In genomic region chr20:10578607-10579006, GRCh38 we compare ENCODE assay signal across 11 cellular contexts.
DNase-seq lines count a peak whose midpoint lies in the region; ATAC-seq and TF ChIP-seq lines count a peak whose summit lies in the region.
"Had no signal": no experiment of that assay in that cellular context is flagged by ENCODE, and none has a peak within 500 bp of the region (broad histone marks: within the 10 kb centered on the region; RNA-seq: fewer than 3 reads in every experiment).

No MANE protein-coding gene starts in this region.

- CTCF ChIA-PET in HCT116 (lab: Charles Lee), result no interaction called here

- no peak for TF ChIP-seq RAD21 in HCT116 (IDR thresholded peaks at IDR 0.05; ENCODE audit: low read depth)

- intact Hi-C loops in HCT116 (cut with micrococcal nuclease), result no loop called here

- H3K4me3 ChIP-seq in DND-41 (ENCODE audit: low read depth in 1 of 2, low read length in 2 of 2), result no peak overlapping the region
- peak overlapping the region in 1 of 2 experiments; percentile 22; a peak in 1 of 4 replicates for H3K4me3 ChIP-seq in HCT116 (replicated peaks in 1 of 2; ENCODE audit: low read depth in 1 of 2, low read length in 2 of 2)
- H3K4me3 ChIP-seq in fibroblast of villous mesenchyme (ENCODE audit: low read depth, low read length), result no peak overlapping the region

- H3K27ac ChIP-seq in DND-41 (ENCODE audit: low read length), result no peak overlapping the region
- H3K27ac ChIP-seq in HCT116 (ENCODE audit: low read depth, low read length), result peak overlapping the region; percentile 47; the same call in 1 of the 2 replicates

- H3K9me2 ChIP-seq in HCT116 (ENCODE audit: insufficient read depth), result no peaks in the 10 kb centered on the region

- H2AFZ ChIP-seq in DND-41 (ENCODE audit: low read depth, low read length), result no peak overlapping the region
- H2AFZ ChIP-seq in HCT116 (ENCODE audit: low read depth, low read length, poor library complexity, severe bottlenecking), result no peak overlapping the region

- H3K9me3 ChIP-seq in DND-41 (ENCODE audit: insufficient read depth, low read length, severe bottlenecking), result no peaks in the 10 kb centered on the region
- no peaks in the 10 kb centered on the region for H3K9me3 ChIP-seq in HCT116 (ENCODE audit: control insufficient read depth in 1 of 2, insufficient read depth in 1 of 2, low read depth in 1 of 2, low read length in 2 of 2)

- no TSS peak for BruUV-seq in HCT116 (replicated peaks; lab: Mats Ljungman, UMichigan)

- H3K9ac ChIP-seq in DND-41 (ENCODE audit: low read depth, low read length), result no peak overlapping the region
- H3K9ac ChIP-seq in HCT116 (ENCODE audit: low read length), result no peak overlapping the region

- H3K36me3 ChIP-seq in DND-41 (ENCODE audit: insufficient read depth, low read length), result no peaks in the 10 kb centered on the region; the same call in 1 of the 2 replicates
- no peaks in the 10 kb centered on the region for H3K36me3 ChIP-seq in HCT116 (ENCODE audit: control insufficient read depth in 1 of 2, insufficient read depth in 2 of 2, low read length in 2 of 2)

- no peaks in the 10 kb centered on the region; the same call in 1 of the 2 replicates for H4K20me1 ChIP-seq in DND-41 (ENCODE audit: insufficient read depth, low read length)
- no peaks in the 10 kb centered on the region for H4K20me1 ChIP-seq in HCT116 (ENCODE audit: insufficient read depth)

- DNase-seq in DND-41 (no peak), HCT116 (ENCODE audit: low read depth, low spot score) (peak; percentile 64), RKO (ENCODE audit: low spot score) (peak; percentile 32), fibroblast of villous mesenchyme (ENCODE audit: low read depth) (peak; percentile 70), ecto neural progenitor cell (ENCODE audit: low spot score) (no peak), RPMI8226 (no peak)
- no peak for DNase-seq in activated CD4-positive, alpha-beta T cell treated with anti-CD3 and anti-CD28 coated beads for 48 hours
- DNase-seq: CD8-positive, alpha-beta memory T cell; midbrain; NCI-H187 treated with DMSO at 0.1 percent for 48 hours had no signal

- ATAC-seq in DND-41 (ENCODE audit: insufficient read depth, low read depth) (peak; percentile 67), HCT116 (peak; percentile 94), GM19395 (IDR thresholded peaks at IDR 0.05; ENCODE audit: unreplicated experiment) (no peak)

- RAD21 ChIA-PET in HCT116 (lab: Charles Lee; ENCODE audit: low non-redundant PET in 1 of 2, low total read pairs in 2 of 2, uncharacterized antibody in 2 of 2, unreplicated experiment in 2 of 2), result no interaction called here

- H3K4me1 ChIP-seq in DND-41 (ENCODE audit: insufficient read depth, low read length) (no peaks in the 10 kb centered on the region), HCT116 (ENCODE audit: control insufficient read depth in 1 of 2, insufficient read depth in 2 of 2, low read length in 2 of 2) (peaks cover 44 to 56% of the 10 kb centered on the region in 2 experiments)

- no peak overlapping the region for H3K4me2 ChIP-seq in DND-41 (ENCODE audit: insufficient read depth, low read length)
- H3K4me2 ChIP-seq in HCT116 (ENCODE audit: low read length), result peak overlapping the region; percentile 60

- no peaks in the 10 kb centered on the region for H3K27me3 ChIP-seq in DND-41 (ENCODE audit: insufficient read depth, low read length, poor library complexity)
- no peaks in the 10 kb centered on the region for H3K27me3 ChIP-seq in HCT116 (ENCODE audit: insufficient read depth, low read length)

- TF ChIP-seq CTCF in DND-41 (IDR thresholded peaks at IDR 0.05; ENCODE audit: borderline replicate concordance, extremely low read depth, low read length, poor library complexity, severe bottlenecking) (no peak), HCT116 (IDR thresholded peaks at IDR 0.05 in 2 of 3, conservative IDR thresholded peaks at IDR 0.05 in 1 of 3; ENCODE audit: borderline replicate concordance in 1 of 3, insufficient read depth in 1 of 3, low read depth in 2 of 3, low read length in 2 of 3) (no peak), fibroblast of villous mesenchyme (IDR thresholded peaks at IDR 0.05; ENCODE audit: insufficient read depth, low read depth, low read length) (no peak)

- POLR2A ChIA-PET in HCT116 (lab: Charles Lee), result no interaction called here

- TF ChIP-seq POLR2A in HCT116 (IDR thresholded peaks at IDR 0.05; ENCODE audit: borderline replicate concordance, extremely low read depth, insufficient read depth, insufficient read length), result no peak

- no peaks in the 10 kb centered on the region for H3K79me2 ChIP-seq in DND-41 (ENCODE audit: insufficient read depth, low read length)
- H3K79me2 ChIP-seq in HCT116 (ENCODE audit: insufficient read depth, low read length), result no peaks in the 10 kb centered on the region

TF ChIP-seq in HCT116, 20 proteins besides CTCF, POLR2A, EP300 and RAD21:
- TF ChIP-seq ZBTB33 (IDR thresholded peaks at IDR 0.05; ENCODE audit: extremely low read depth, insufficient replicate concordance, low read length), result no peak
- TF ChIP-seq CBX3 (IDR thresholded peaks at IDR 0.05; ENCODE audit: low read depth), result 0 out of 2 replicates have a peak, but pooled peaks have one; percentile 60
- TF ChIP-seq MAX (IDR thresholded peaks at IDR 0.05), result no peak
- 0 out of 2 replicates have a peak, but pooled peaks have one; percentile 16 for TF ChIP-seq CEBPB (IDR thresholded peaks at IDR 0.05; ENCODE audit: low read depth)
- no peak for TF ChIP-seq ATF3 (IDR thresholded peaks at IDR 0.05)
- peak; percentile 74 for TF ChIP-seq FOSL1 (IDR thresholded peaks at IDR 0.05; ENCODE audit: low read depth)
- no peak for TF ChIP-seq EGR1 (IDR thresholded peaks at IDR 0.05; ENCODE audit: low read depth)
- TF ChIP-seq SIN3A (IDR thresholded peaks at IDR 0.05; ENCODE audit: low read depth), result no peak
- TF ChIP-seq SP1 (IDR thresholded peaks at IDR 0.05; ENCODE audit: low read depth), result peak; percentile 63
- TF ChIP-seq ZNF274 (IDR thresholded peaks at IDR 0.05; ENCODE audit: low read depth, low read length), result no peak
- TF ChIP-seq, protein P1, sequence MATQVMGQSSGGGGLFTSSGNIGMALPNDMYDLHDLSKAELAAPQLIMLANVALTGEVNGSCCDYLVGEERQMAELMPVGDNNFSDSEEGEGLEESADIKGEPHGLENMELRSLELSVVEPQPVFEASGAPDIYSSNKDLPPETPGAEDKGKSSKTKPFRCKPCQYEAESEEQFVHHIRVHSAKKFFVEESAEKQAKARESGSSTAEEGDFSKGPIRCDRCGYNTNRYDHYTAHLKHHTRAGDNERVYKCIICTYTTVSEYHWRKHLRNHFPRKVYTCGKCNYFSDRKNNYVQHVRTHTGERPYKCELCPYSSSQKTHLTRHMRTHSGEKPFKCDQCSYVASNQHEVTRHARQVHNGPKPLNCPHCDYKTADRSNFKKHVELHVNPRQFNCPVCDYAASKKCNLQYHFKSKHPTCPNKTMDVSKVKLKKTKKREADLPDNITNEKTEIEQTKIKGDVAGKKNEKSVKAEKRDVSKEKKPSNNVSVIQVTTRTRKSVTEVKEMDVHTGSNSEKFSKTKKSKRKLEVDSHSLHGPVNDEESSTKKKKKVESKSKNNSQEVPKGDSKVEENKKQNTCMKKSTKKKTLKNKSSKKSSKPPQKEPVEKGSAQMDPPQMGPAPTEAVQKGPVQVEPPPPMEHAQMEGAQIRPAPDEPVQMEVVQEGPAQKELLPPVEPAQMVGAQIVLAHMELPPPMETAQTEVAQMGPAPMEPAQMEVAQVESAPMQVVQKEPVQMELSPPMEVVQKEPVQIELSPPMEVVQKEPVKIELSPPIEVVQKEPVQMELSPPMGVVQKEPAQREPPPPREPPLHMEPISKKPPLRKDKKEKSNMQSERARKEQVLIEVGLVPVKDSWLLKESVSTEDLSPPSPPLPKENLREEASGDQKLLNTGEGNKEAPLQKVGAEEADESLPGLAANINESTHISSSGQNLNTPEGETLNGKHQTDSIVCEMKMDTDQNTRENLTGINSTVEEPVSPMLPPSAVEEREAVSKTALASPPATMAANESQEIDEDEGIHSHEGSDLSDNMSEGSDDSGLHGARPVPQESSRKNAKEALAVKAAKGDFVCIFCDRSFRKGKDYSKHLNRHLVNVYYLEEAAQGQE (IDR thresholded peaks at IDR 0.05; ENCODE audit: low read depth), result no peak
- TF ChIP-seq YY1 (IDR thresholded peaks at IDR 0.05; ENCODE audit: extremely low read depth, insufficient replicate concordance, low read depth, low read length), result no peak
- no peak for TF ChIP-seq EZH2phosphoT487 (IDR thresholded peaks at IDR 0.05; ENCODE audit: borderline replicate concordance)
- TF ChIP-seq JUND (IDR thresholded peaks at IDR 0.05), result peak; percentile 69; the same call in 1 of the 2 replicates
- TF ChIP-seq EZH2 (IDR thresholded peaks at IDR 0.05), result no peak
- no peak for TF ChIP-seq ELF1 (IDR thresholded peaks at IDR 0.05; ENCODE audit: borderline replicate concordance, low read depth)
- TF ChIP-seq POLR2AphosphoS5 (IDR thresholded peaks at IDR 0.05; ENCODE audit: low read depth, low read length), result no peak
- no peak for TF ChIP-seq SRF (IDR thresholded peaks at IDR 0.05; ENCODE audit: low read depth)
- TF ChIP-seq TCF7L2 (IDR thresholded peaks at IDR 0.05; ENCODE audit: borderline replicate concordance, extremely low read depth, insufficient read depth, insufficient read length), result no peak
- TF ChIP-seq ZFX (IDR thresholded peaks at IDR 0.05), result no peak
TF ChIP-seq in HCT116: peak in this region for 5.

Comparison
In these comparisons a context has a peak if more than half of its experiments do, and no peak if none do; other contexts are left out.
1. DNase-seq: peak in HCT116 (single experiment), RKO (single experiment) and fibroblast of villous mesenchyme (single experiment); none in DND-41 (single experiment), ecto neural progenitor cell (single experiment), RPMI8226 (single experiment) and activated CD4-positive, alpha-beta T cell treated with anti-CD3 and anti-CD28 coated beads for 48 hours (single experiment).